15 cellular contexts compared by ENCODE assay signal in genomic region chr7:88090233-88090632, GRCh38.
DNase-seq lines count a peak whose midpoint lies in the region; ATAC-seq and TF ChIP-seq lines count a peak whose summit lies in the region.
"Had no signal": no experiment of that assay in that cellular context is flagged by ENCODE, and none has a peak within 500 bp of the region (broad histone marks: within the 10 kb centered on the region; RNA-seq: fewer than 3 reads in every experiment).

No MANE protein-coding gene starts in this region.

- CTCF ChIA-PET in WTC11 (lab: Charles Lee): no interaction called here

- no peaks in the 10 kb centered on the region for H3K27me3 ChIP-seq in testis
- H3K27me3 ChIP-seq: BLaER1 had no signal

- intact Hi-C loops in testis (cut with DNase I; ENCODE audit: low total_unique reads): no loop called here

- H3K36me3 ChIP-seq in testis (ENCODE audit: low read depth, missing control alignments): no peaks in the 10 kb centered on the region
- H3K36me3 ChIP-seq: BLaER1 had no signal

- WGBS in testis, 2 donors: 68 to 72% methylated on average over 1 of the region's 1 CpG

- H3K36me3 Mint-ChIP-seq in activated T-cell treated with anti-CD3 and anti-CD28 coated beads, Interleukin-2, amount 50 U/mL, for 72 hours (ENCODE audit: insufficient read depth in 2 of 2): no peaks in the 10 kb centered on the region
- H3K36me3 Mint-ChIP-seq in WTC11 (no peaks in the 10 kb centered on the region), immature natural killer cell (no peaks in the 10 kb centered on the region), type B pancreatic cell (no peaks in the 10 kb centered on the region)

- no peak for ATAC-seq in activated T-cell treated with anti-CD3 and anti-CD28 coated beads, Interleukin-2, amount 50 U/mL, for 72 hours (replicated peaks in 1 of 2)
- ATAC-seq in HG02759 (IDR thresholded peaks at IDR 0.05; ENCODE audit: unreplicated experiment) (peak; percentile 20), WTC11 (no peak), left lobe of liver (no peak)
- ATAC-seq: GM23338 had no signal

- H3K9me3 ChIP-seq in testis: no peaks in the 10 kb centered on the region
- H3K9me3 ChIP-seq: BLaER1 had no signal

- peak overlapping the region; percentile 42 for H3K27ac Mint-ChIP-seq in activated T-cell treated with anti-CD3 and anti-CD28 coated beads, Interleukin-2, amount 50 U/mL, for 72 hours
- H3K27ac Mint-ChIP-seq in WTC11 (peak overlapping the region; percentile 52), immature natural killer cell (peak overlapping the region in 4 of 6 donors; percentile 34 to 55 (median 51)), type B pancreatic cell (no peak overlapping the region)

- TF ChIP-seq POLR2A in testis (IDR thresholded peaks at IDR 0.05): no peak

- no peak for DNase-seq in activated T-cell treated with anti-CD3 and anti-CD28 coated beads, Interleukin-2, amount 50 U/mL, for 72 hours
- DNase-seq in activated T-cell treated with anti-CD3 and anti-CD28 coated beads, Interleukin-2, amount 50 U/mL, for 48 hours: no peak
- DNase-seq in WTC11 (ENCODE audit: low spot score) (no peak), immature natural killer cell (no peak), left lobe of liver (ENCODE audit: low spot score) (no peak), testis (no peak), type B pancreatic cell (ENCODE audit: extremely low spot score, unreplicated experiment) (no peak)
- DNase-seq: GF-D8, Karpas-422, NCI-H187, NCI-H345 had no signal

- H3K9me3 Mint-ChIP-seq in activated T-cell treated with anti-CD3 and anti-CD28 coated beads, Interleukin-2, amount 50 U/mL, for 72 hours: no peaks in the 10 kb centered on the region
- H3K9me3 Mint-ChIP-seq in WTC11 (no peaks in the 10 kb centered on the region), immature natural killer cell (no peaks in the 10 kb centered on the region), type B pancreatic cell (no peaks in the 10 kb centered on the region)
- H3K9me3 Mint-ChIP-seq: GM23338 had no signal

- no peaks in the 10 kb centered on the region for H3K4me1 ChIP-seq in testis

- TF ChIP-seq CTCF in WTC11 (IDR thresholded peaks at IDR 0.05): no peak
- no peak for TF ChIP-seq CTCF in testis (IDR thresholded peaks at IDR 0.05)
- no peak for TF ChIP-seq CTCF in type B pancreatic cell (conservative IDR thresholded peaks at IDR 0.05)

- H3K4me3 Mint-ChIP-seq in activated T-cell treated with anti-CD3 and anti-CD28 coated beads, Interleukin-2, amount 50 U/mL, for 72 hours: no peak overlapping the region
- H3K4me3 Mint-ChIP-seq in WTC11 (no peak overlapping the region), immature natural killer cell (peak overlapping the region; percentile 39 to 69 (median 61)), type B pancreatic cell (no peak overlapping the region)
- H3K4me3 Mint-ChIP-seq: GM23338 had no signal

- no peak overlapping the region for H3K4me3 ChIP-seq in testis
- H3K4me3 ChIP-seq: BLaER1, GM23338 had no signal

- H3K27me3 Mint-ChIP-seq in activated T-cell treated with anti-CD3 and anti-CD28 coated beads, Interleukin-2, amount 50 U/mL, for 72 hours (ENCODE audit: low read depth): no peaks in the 10 kb centered on the region
- no peaks in the 10 kb centered on the region for H3K27me3 Mint-ChIP-seq in WTC11 (ENCODE audit: low read depth)
- peaks cover 0 to 3% (median 0%) of the 10 kb centered on the region in 3 donors for H3K27me3 Mint-ChIP-seq in immature natural killer cell (ENCODE audit: low read depth in 3 of 3)
- H3K27me3 Mint-ChIP-seq in type B pancreatic cell: no peaks in the 10 kb centered on the region

- POLR2A ChIA-PET in WTC11 (lab: Charles Lee): no interaction called here

- no peaks in the 10 kb centered on the region for H3K4me1 Mint-ChIP-seq in activated T-cell treated with anti-CD3 and anti-CD28 coated beads, Interleukin-2, amount 50 U/mL, for 72 hours (ENCODE audit: low read depth)
- peaks cover 25% of the 10 kb centered on the region for H3K4me1 Mint-ChIP-seq in WTC11
- H3K4me1 Mint-ChIP-seq in immature natural killer cell: peaks cover 16 to 31% of the 10 kb centered on the region in 2 donors
- H3K4me1 Mint-ChIP-seq in type B pancreatic cell (ENCODE audit: unreplicated experiment): peaks cover 11% of the 10 kb centered on the region

- H3K27ac ChIP-seq in testis: no peak overlapping the region
- H3K27ac ChIP-seq: 22Rv1, BLaER1 had no signal

TF ChIP-seq in WTC11, 78 proteins besides CTCF, POLR2A, EP300 and RAD21:
- TF ChIP-seq NFE2L1 (CRISPR knock-in tag; IDR thresholded peaks at IDR 0.05) (no peak), GABPB1 (CRISPR knock-in tag; IDR thresholded peaks at IDR 0.05) (no peak), E2F4 (CRISPR knock-in tag; IDR thresholded peaks at IDR 0.05; ENCODE audit: borderline replicate concordance, low read depth) (no peak), JAZF1 (CRISPR knock-in tag; IDR thresholded peaks at IDR 0.05) (no peak), ETV6 (CRISPR knock-in tag; IDR thresholded peaks at IDR 0.05) (no peak), USF2 (CRISPR knock-in tag; IDR thresholded peaks at IDR 0.05) (no peak), TEAD1 (CRISPR knock-in tag; IDR thresholded peaks at IDR 0.05) (no peak), ZBTB21 (CRISPR knock-in tag; IDR thresholded peaks at IDR 0.05; ENCODE audit: borderline replicate concordance) (no peak), ZNF671 (CRISPR knock-in tag; IDR thresholded peaks at IDR 0.05) (no peak), ESRRA (CRISPR knock-in tag; IDR thresholded peaks at IDR 0.05; ENCODE audit: borderline replicate concordance) (no peak), SMAD3 (CRISPR knock-in tag; IDR thresholded peaks at IDR 0.05; ENCODE audit: borderline replicate concordance) (no peak)

Comparison
In these comparisons a context has a peak if more than half of its experiments do, and no peak if none do; other contexts are left out.
1. H3K4me3 Mint-ChIP-seq: peak in immature natural killer cell (5 of 5); none in activated T-cell treated with anti-CD3 and anti-CD28 coated beads, Interleukin-2, amount 50 U/mL, for 72 hours (0 of 2), WTC11 (single experiment) and type B pancreatic cell (single experiment).